In genomic region chr17:46192484-46193245, GRCh38 we compare ENCODE assay signal across 8 cellular contexts. TPM values are rescaled to one million over a fixed set of nuclear protein-coding genes. Genes with fewer than 3 reads are reported as not detected.
DNase-seq lines count a peak whose midpoint lies in the region; ATAC-seq and TF ChIP-seq lines count a peak whose summit lies in the region.

No MANE protein-coding gene starts in this region.

- no peaks in the 10 kb centered on the region for H3K9me3 ChIP-seq in ascending aorta

- peak overlapping the region; percentile 98 for H3K27ac Mint-ChIP-seq in T-helper 1 cell treated with Interleukin-12 subunit alpha and Interleukin-12 subunit beta and Interleukin-4 antibody, amounts not matched to agents 30 μg/mL and 1 μg/mL, for 36 hours

- H3K27me3 ChIP-seq in ascending aorta: no peaks in the 10 kb centered on the region

- ATAC-seq in HG02678 (IDR thresholded peaks at IDR 0.05; ENCODE audit: unreplicated experiment): peak; percentile 35

- no peaks in the 10 kb centered on the region for H3K9me3 Mint-ChIP-seq in T-helper 1 cell treated with Interleukin-12 subunit alpha and Interleukin-12 subunit beta and Interleukin-4 antibody, amounts not matched to agents 30 μg/mL and 1 μg/mL, for 36 hours

- intact Hi-C loops in ascending aorta (cut with DNase I): loop anchor here (1.0 to 2.0 kb wide), 2 partner anchors 21 to 148 kb away; no protein-coding TSS in a partner anchor

- H3K27me3 Mint-ChIP-seq in T-helper 1 cell treated with Interleukin-12 subunit alpha and Interleukin-12 subunit beta and Interleukin-4 antibody, amounts not matched to agents 30 μg/mL and 1 μg/mL, for 36 hours (ENCODE audit: low read depth): no peaks in the 10 kb centered on the region

- H3K27ac ChIP-seq in ascending aorta: peak overlapping the region; percentile 99 to 100

- H3K4me1 ChIP-seq in ascending aorta: peaks cover 13 to 42% of the 10 kb centered on the region in 2 donors

- DNase-seq in GM13976 (ENCODE audit: low spot score): peak; percentile 81
- peak; percentile 58 to 85 (median 84) for DNase-seq in NCI-H1417 (lab: John Stamatoyannopoulos, UW)
- peak in 1 of 2 donors; percentile 76 for DNase-seq in ascending aorta (ENCODE audit: low spot score in 2 of 2)
- peak; percentile 81 to 88 for DNase-seq in hippocampal formation (lab: John Stamatoyannopoulos, UW)
- peak; percentile 85 for DNase-seq in retina
- DNase-seq in cortex of kidney (lab: John Stamatoyannopoulos, UW): no peak

- peak overlapping the region; percentile 99 to 100 for H3K4me3 ChIP-seq in ascending aorta

- no peaks in the 10 kb centered on the region for H3K36me3 ChIP-seq in ascending aorta

- peaks cover 15% of the 10 kb centered on the region for H3K36me3 Mint-ChIP-seq in T-helper 1 cell treated with Interleukin-12 subunit alpha and Interleukin-12 subunit beta and Interleukin-4 antibody, amounts not matched to agents 30 μg/mL and 1 μg/mL, for 36 hours (ENCODE audit: low read depth)

- H3K4me1 Mint-ChIP-seq in T-helper 1 cell treated with Interleukin-12 subunit alpha and Interleukin-12 subunit beta and Interleukin-4 antibody, amounts not matched to agents 30 μg/mL and 1 μg/mL, for 36 hours (ENCODE audit: low read depth): peaks cover 53% of the 10 kb centered on the region

- in situ Hi-C loops in GM13976 (cut with MboI; ENCODE audit: low sequenced_read_pairs, unreplicated experiment): no loop called here

- TF ChIP-seq CTCF in GM13976 (IDR thresholded peaks at IDR 0.05; ENCODE audit: borderline replicate concordance, control extremely low read depth, extremely low read depth, insufficient read depth, missing control alignments) (no peak), ascending aorta (IDR thresholded peaks at IDR 0.05) (no peak)

- H3K4me3 Mint-ChIP-seq in T-helper 1 cell treated with Interleukin-12 subunit alpha and Interleukin-12 subunit beta and Interleukin-4 antibody, amounts not matched to agents 30 μg/mL and 1 μg/mL, for 36 hours: peak overlapping the region; percentile 88

RNA-seq across cellular contexts. Expression of gene KANSL1, which starts 0.6 kb away (rescaled TPM):
- total RNA-seq in ascending aorta: 53.5 TPM
